In genomic region chr9:113541019-113541900, GRCh38 we compare ENCODE assay signal across 9 cellular contexts.
DNase-seq lines count a peak whose midpoint lies in the region; ATAC-seq and TF ChIP-seq lines count a peak whose summit lies in the region.
"Had no signal": no experiment of that assay in that cellular context is flagged by ENCODE, and none has a peak within 500 bp of the region (broad histone marks: within the 10 kb centered on the region; RNA-seq: fewer than 3 reads in every experiment).

No MANE protein-coding gene starts in this region.

- H3K27ac Mint-ChIP-seq in Calu3 (ENCODE audit: unreplicated experiment): no peak overlapping the region

- intact Hi-C loops in Calu3 (cut with micrococcal nuclease; ENCODE audit: unreplicated experiment): no loop called here

- H3K4me3 Mint-ChIP-seq in Calu3 (ENCODE audit: low read depth, unreplicated experiment): no peak overlapping the region
- H3K4me3 Mint-ChIP-seq: naive B cell had no signal

- no peak for TF ChIP-seq CTCF in Calu3 (IDR thresholded peaks at IDR 0.05; ENCODE audit: unreplicated experiment)

- no peaks in the 10 kb centered on the region for H3K9me3 Mint-ChIP-seq in Calu3 (ENCODE audit: low read depth, unreplicated experiment)
- H3K9me3 Mint-ChIP-seq: naive B cell had no signal

- H3K27me3 Mint-ChIP-seq in Calu3 (ENCODE audit: unreplicated experiment): no peaks in the 10 kb centered on the region
- H3K27me3 Mint-ChIP-seq: naive B cell had no signal

- CTCF ChIA-PET in Calu3 (lab: Charles Lee): interaction anchor here (0.5 kb wide), 1 partner anchor 51 kb away, joined by 3 read pairs; no protein-coding TSS in a partner anchor

- no TSS peak for BruUV-seq in Calu3 (replicated peaks; lab: Mats Ljungman, UMichigan)

- H3K4me1 Mint-ChIP-seq in Calu3 (ENCODE audit: low read depth, unreplicated experiment): peaks cover 9% of the 10 kb centered on the region
- H3K4me1 Mint-ChIP-seq: naive B cell had no signal

- H3K36me3 Mint-ChIP-seq in Calu3 (ENCODE audit: insufficient read depth, unreplicated experiment): peaks cover 6% of the 10 kb centered on the region
- H3K36me3 Mint-ChIP-seq: naive B cell had no signal

- no peak for ATAC-seq in HG03196 (IDR thresholded peaks at IDR 0.05; ENCODE audit: unreplicated experiment)
- ATAC-seq in HG03025 (IDR thresholded peaks at IDR 0.05; ENCODE audit: low FRiP score, unreplicated experiment): no peak

- DNase-seq in Calu3 (peak; percentile 28), NCI-H774 (lab: John Stamatoyannopoulos, UW) (peak; percentile 1), ecto neural progenitor cell (ENCODE audit: low spot score) (peak; percentile 86), mucosa of gallbladder (ENCODE audit: low spot score) (peak; percentile 82), cerebellar nuclear complex (lab: John Stamatoyannopoulos, UW) (no peak), NOMO-1 treated with DMSO at 0.1 percent for 48 hours (lab: John Stamatoyannopoulos, UW; ENCODE audit: unreplicated experiment) (no peak)
- DNase-seq: naive B cell had no signal

Comparison
In these comparisons a context has a peak if more than half of its experiments do, and no peak if none do; other contexts are left out.
1. DNase-seq: peak in Calu3 (single experiment), NCI-H774 (single experiment), ecto neural progenitor cell (single experiment) and mucosa of gallbladder (single experiment); none in cerebellar nuclear complex (0 of 2) and NOMO-1 treated with DMSO at 0.1 percent for 48 hours (single experiment).